ENCODE assay signal across 20 cellular contexts in the genomic region with DNA sequence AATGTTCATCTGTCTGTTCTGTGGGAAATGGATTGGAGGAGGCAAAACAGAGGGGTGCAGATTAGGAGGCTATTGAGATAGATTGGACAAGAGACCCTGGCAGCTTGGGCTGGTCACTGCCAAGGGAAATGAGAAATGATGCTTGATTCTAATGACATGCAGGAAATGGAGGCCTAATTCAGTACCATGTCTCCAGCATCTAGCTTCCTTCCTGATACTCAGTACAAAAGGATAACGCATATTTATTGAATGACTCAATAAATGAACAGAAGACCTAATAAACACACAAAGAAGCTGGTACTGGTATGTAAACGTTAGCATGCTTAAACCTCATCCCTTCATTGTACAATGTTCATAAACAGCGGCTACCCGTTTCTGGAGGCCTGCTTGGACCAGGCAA.
DNase-seq lines count a peak whose midpoint lies in the region; ATAC-seq and TF ChIP-seq lines count a peak whose summit lies in the region.
"Had no signal": no experiment of that assay in that cellular context is flagged by ENCODE, and none has a peak within 500 bp of the region (broad histone marks: within the 10 kb centered on the region; RNA-seq: fewer than 3 reads in every experiment).

No MANE protein-coding gene starts in this region.

- TF ChIP-seq CTCF in progenitor cell of endocrine pancreas (IDR thresholded peaks at IDR 0.05; ENCODE audit: unreplicated experiment) = no peak

- H3K27ac ChIP-seq in neuronal stem cell (replicated peaks; ENCODE audit: low read length) = no peak overlapping the region
- H3K27ac ChIP-seq: 22Rv1, A549, BLaER1, HL-60 had no signal

- no peak overlapping the region for H3K27ac Mint-ChIP-seq in progenitor cell of endocrine pancreas
- H3K27ac Mint-ChIP-seq: CD14-positive monocyte; CD4-positive, alpha-beta memory T cell; HFFc6 had no signal

- H3K4me3 ChIP-seq in neuronal stem cell (ENCODE audit: low read length in 2 of 2) = no peak overlapping the region
- H3K4me3 ChIP-seq: A549, BLaER1 had no signal

- no peak overlapping the region for H2BK15ac ChIP-seq in neuronal stem cell (ENCODE audit: low read length)

- peak overlapping the region; percentile 33 for H2AK5ac ChIP-seq in neuronal stem cell (ENCODE audit: low read depth, low read length)

- no peak overlapping the region for H2BK5ac ChIP-seq in neuronal stem cell (ENCODE audit: low read length)

- no peak overlapping the region for H4K8ac ChIP-seq in neuronal stem cell (ENCODE audit: low read depth, low read length)

- no peak overlapping the region for H3K4ac ChIP-seq in neuronal stem cell (ENCODE audit: low read length)

- no peaks in the 10 kb centered on the region for H3K36me3 Mint-ChIP-seq in progenitor cell of endocrine pancreas (ENCODE audit: insufficient read depth)
- H3K36me3 Mint-ChIP-seq: CD14-positive monocyte; CD4-positive, alpha-beta memory T cell had no signal

- peaks cover 16% of the 10 kb centered on the region for H3K4me1 Mint-ChIP-seq in progenitor cell of endocrine pancreas (ENCODE audit: low read depth)
- H3K4me1 Mint-ChIP-seq: CD14-positive monocyte had no signal

- no peak overlapping the region for H3K18ac ChIP-seq in neuronal stem cell (ENCODE audit: low read length)

- WGBS in neuronal stem cell (ENCODE audit: extremely low coverage in 2 of 2, insufficient read length in 2 of 2, insufficient replicate concordance in 1 of 2), 2 donors = no CpG with 5 or more reads among the region's 4 CpGs

- H2AFZ ChIP-seq in neuronal stem cell (ENCODE audit: low read length) = no peak overlapping the region

- no peaks in the 10 kb centered on the region for H3K79me1 ChIP-seq in neuronal stem cell (ENCODE audit: low read depth, low read length)

- no peak overlapping the region for H3K23ac ChIP-seq in neuronal stem cell (ENCODE audit: low read depth, low read length, poor library complexity)

- peaks cover 11% of the 10 kb centered on the region for H3K27me3 Mint-ChIP-seq in progenitor cell of endocrine pancreas

- no peak for ATAC-seq in GM19328 (IDR thresholded peaks at IDR 0.05; ENCODE audit: unreplicated experiment)
- ATAC-seq: A549, HCT116 had no signal

- H3K27me3 ChIP-seq in neuronal stem cell (ENCODE audit: control insufficient read depth in 3 of 3, insufficient read depth in 3 of 3, low read depth in 1 of 3, low read length in 3 of 3) = peaks cover 0 to 3% (median 0%) of the 10 kb centered on the region in 3 experiments
- H3K27me3 ChIP-seq: BLaER1 had no signal

- H2BK120ac ChIP-seq in neuronal stem cell (ENCODE audit: low read depth, low read length) = no peak overlapping the region

- no peak overlapping the region for H2BK12ac ChIP-seq in neuronal stem cell (ENCODE audit: low read length)

- H3K4me2 ChIP-seq in neuronal stem cell (ENCODE audit: insufficient read depth, low read length, poor library complexity, severe bottlenecking) = no peak overlapping the region
- H3K4me2 ChIP-seq: A549, BLaER1 had no signal

- H3K4me3 Mint-ChIP-seq in progenitor cell of endocrine pancreas (ENCODE audit: low read depth) = no peak overlapping the region
- H3K4me3 Mint-ChIP-seq: CD4-positive, alpha-beta memory T cell; HFFc6 had no signal

- H3K14ac ChIP-seq in neuronal stem cell (ENCODE audit: low read length) = no peak overlapping the region

- peaks cover 0 to 10% of the 10 kb centered on the region in 2 donors for H3K4me1 ChIP-seq in neuronal stem cell (ENCODE audit: control insufficient read depth in 2 of 2, insufficient read depth in 1 of 2, low read depth in 1 of 2, low read length in 2 of 2)
- H3K4me1 ChIP-seq: A549, BLaER1 had no signal

- no peak overlapping the region for H4K91ac ChIP-seq in neuronal stem cell (ENCODE audit: low read depth, low read length, poor library complexity)

- H3K9me3 Mint-ChIP-seq in progenitor cell of endocrine pancreas (ENCODE audit: low read depth) = peaks cover 4% of the 10 kb centered on the region

- no peaks in the 10 kb centered on the region for H3K36me3 ChIP-seq in neuronal stem cell (replicated peaks in 1 of 2; ENCODE audit: control insufficient read depth in 2 of 2, insufficient read depth in 2 of 2, low read length in 2 of 2)
- H3K36me3 ChIP-seq: BLaER1 had no signal

- DNase-seq in DMS153 (lab: John Stamatoyannopoulos, UW) = peak; percentile 43
- DNase-seq in DMS153 treated with DMSO at 0.1 percent for 48 hours (lab: John Stamatoyannopoulos, UW; ENCODE audit: unreplicated experiment) = no peak
- DNase-seq in glomerular endothelial cell (ENCODE audit: extremely low read depth, low read depth, low spot score) = peak; percentile 39
- DNase-seq in neuronal stem cell (ENCODE audit: low spot score) = no peak
- DNase-seq in progenitor cell of endocrine pancreas (ENCODE audit: low spot score, unreplicated experiment) = no peak
- no peak for DNase-seq in NCI-H2107 treated with DMSO at 0.1 percent for 48 hours (lab: John Stamatoyannopoulos, UW; ENCODE audit: unreplicated experiment)
- DNase-seq: Calu3; CD4-positive, alpha-beta memory T cell; DMS79 treated with DMSO at 0.1 percent for 48 hours; GF-D8; GOT3; H7; HFFc6 had no signal

- H3K9ac ChIP-seq in neuronal stem cell (ENCODE audit: low read depth, low read length, poor library complexity) = no peak overlapping the region
- H3K9ac ChIP-seq: BLaER1 had no signal

- H3K9me3 ChIP-seq in neuronal stem cell (replicated peaks in 1 of 2; ENCODE audit: control insufficient read depth in 2 of 2, insufficient read depth in 1 of 2, low read depth in 1 of 2, low read length in 2 of 2) = no peaks in the 10 kb centered on the region
- H3K9me3 ChIP-seq: A549, BLaER1 had no signal

Comparison
In these comparisons a context has a peak if more than half of its experiments do, and no peak if none do; other contexts are left out.
1. DNase-seq: peak in DMS153 (single experiment) and glomerular endothelial cell (single experiment); none in DMS153 treated with DMSO at 0.1 percent for 48 hours (single experiment), neuronal stem cell (single experiment), progenitor cell of endocrine pancreas (single experiment) and NCI-H2107 treated with DMSO at 0.1 percent for 48 hours (single experiment).